12 cellular contexts compared by ENCODE assay signal in genomic region chrX:77742788-77743476, GRCh38. TPM values are rescaled to one million over a fixed set of nuclear protein-coding genes. Genes with fewer than 3 reads are reported as not detected.
DNase-seq lines count a peak whose midpoint lies in the region; ATAC-seq and TF ChIP-seq lines count a peak whose summit lies in the region.
"Had no signal": no experiment of that assay in that cellular context is flagged by ENCODE, and none has a peak within 500 bp of the region (broad histone marks: within the 10 kb centered on the region; RNA-seq: fewer than 3 reads in every experiment).

No MANE protein-coding gene starts in this region.

- no peak overlapping the region for H3K14ac ChIP-seq in trophoblast cell (ENCODE audit: low read length)

- peaks cover 0 to 2% (median 0%) of the 10 kb centered on the region in 3 donors for H3K27me3 Mint-ChIP-seq in CD14-positive monocyte (ENCODE audit: low read depth in 3 of 3)
- H3K27me3 Mint-ChIP-seq: activated CD8-positive, alpha-beta T cell treated with anti-CD3 and anti-CD28 coated beads for 36 hours; activated naive CD8-positive, alpha-beta T cell treated with anti-CD3 and anti-CD28 coated beads, Interleukin-2, amount 10 ng/mL, durations not matched to agents 7 days and 5 days had no signal

- H3K18ac ChIP-seq in trophoblast cell (ENCODE audit: low read length): no peak overlapping the region

- peaks cover 0 to 2% (median 0%) of the 10 kb centered on the region in 7 donors for H3K9me3 Mint-ChIP-seq in CD14-positive monocyte
- H3K9me3 Mint-ChIP-seq: activated CD8-positive, alpha-beta T cell treated with anti-CD3 and anti-CD28 coated beads for 36 hours; activated naive CD8-positive, alpha-beta T cell treated with anti-CD3 and anti-CD28 coated beads, Interleukin-2, amount 10 ng/mL, durations not matched to agents 7 days and 5 days had no signal

- no peak for TF ChIP-seq EP300 in gastroesophageal sphincter (IDR thresholded peaks at IDR 0.05)

- no peaks in the 10 kb centered on the region for H3K79me2 ChIP-seq in trophoblast cell (ENCODE audit: control insufficient read depth, insufficient read depth, low read length, poor library complexity)

- no peak for TF ChIP-seq CTCF in CD14-positive monocyte (IDR thresholded peaks at IDR 0.05)
- no peak for TF ChIP-seq CTCF in gastroesophageal sphincter (IDR thresholded peaks at IDR 0.05)

- no peak overlapping the region for H4K12ac ChIP-seq in trophoblast cell (ENCODE audit: low read depth, low read length)

- WGBS in gastroesophageal sphincter (ENCODE audit: low coverage in 1 of 2), 2 donors: 0 to 20% methylated on average over 1 of the region's 7 CpGs
- no CpG with 5 or more reads among the region's 7 CpGs for WGBS in trophoblast cell (ENCODE audit: extremely low coverage, insufficient coverage, insufficient read length)

- peaks cover 12% of the 10 kb centered on the region; the same call in 1 of the 2 replicates for H3K4me1 ChIP-seq in SJCRH30
- peaks cover 0 to 38% (median 0%) of the 10 kb centered on the region in 3 donors for H3K4me1 ChIP-seq in gastroesophageal sphincter
- peaks cover 0 to 12% of the 10 kb centered on the region in 2 experiments for H3K4me1 ChIP-seq in trophoblast cell (ENCODE audit: control insufficient read depth in 1 of 2, insufficient read depth in 2 of 2, low read length in 2 of 2)

- H3K27ac ChIP-seq in SJCRH30 (peak overlapping the region; percentile 51), gastroesophageal sphincter (peak overlapping the region in 3 of 4 donors; percentile 20 to 48 (median 29)), trophoblast cell (ENCODE audit: low read depth, low read length) (no peak overlapping the region)
- H3K27ac ChIP-seq: vagina had no signal

- no peak overlapping the region for H3K9ac ChIP-seq in trophoblast cell (ENCODE audit: low read length)

- intact Hi-C loops in CD14-positive monocyte (cut with micrococcal nuclease): no loop called here

- DNase-seq in CD14-positive monocyte (ENCODE audit: low spot score) (no peak), SJCRH30 (peak; percentile 37 to 64), trophoblast cell (no peak), NCI-H774 (lab: John Stamatoyannopoulos, UW) (no peak)
- DNase-seq in activated CD4-positive, alpha-beta T cell treated with anti-CD3 and anti-CD28 coated beads, Interleukin-2, amount 50 U/mL, for 1 hour: no peak
- DNase-seq in stimulated activated naive CD4-positive, alpha-beta T cell (lab: John Stamatoyannopoulos, UW): no peak
- DNase-seq: activated CD8-positive, alpha-beta T cell treated with anti-CD3 and anti-CD28 coated beads for 36 hours; activated naive CD8-positive, alpha-beta T cell treated with anti-CD3 and anti-CD28 coated beads, Interleukin-2, amount 10 ng/mL, durations not matched to agents 7 days and 5 days; NCI-H1417 had no signal

- ATAC-seq in gastroesophageal sphincter (peak; percentile 34), HG02885 (IDR thresholded peaks at IDR 0.05; ENCODE audit: poor library complexity, unreplicated experiment) (no peak)
- ATAC-seq: activated CD8-positive, alpha-beta T cell treated with anti-CD3 and anti-CD28 coated beads for 36 hours had no signal

- no peak overlapping the region for H3K4me3 Mint-ChIP-seq in CD14-positive monocyte
- H3K4me3 Mint-ChIP-seq: activated CD8-positive, alpha-beta T cell treated with anti-CD3 and anti-CD28 coated beads for 36 hours; activated naive CD8-positive, alpha-beta T cell treated with anti-CD3 and anti-CD28 coated beads, Interleukin-2, amount 10 ng/mL, durations not matched to agents 7 days and 5 days had no signal

- H3K4me3 ChIP-seq in SJCRH30 (no peak overlapping the region), gastroesophageal sphincter (no peak overlapping the region), trophoblast cell (ENCODE audit: low read depth, low read length) (no peak overlapping the region)
- H3K4me3 ChIP-seq: vagina had no signal

- no peaks in the 10 kb centered on the region for H3K36me3 ChIP-seq in SJCRH30
- no peaks in the 10 kb centered on the region for H3K36me3 ChIP-seq in gastroesophageal sphincter
- no peaks in the 10 kb centered on the region for H3K36me3 ChIP-seq in trophoblast cell (ENCODE audit: control insufficient read depth in 1 of 2, insufficient read depth in 2 of 2, low read length in 2 of 2)
- H3K36me3 ChIP-seq: vagina had no signal

- no peak overlapping the region for H2BK12ac ChIP-seq in trophoblast cell (ENCODE audit: low read length)

- H2BK120ac ChIP-seq in trophoblast cell (ENCODE audit: insufficient read depth, low read length, poor library complexity): no peak overlapping the region

- no peak overlapping the region for H2BK5ac ChIP-seq in trophoblast cell (ENCODE audit: low read depth, low read length, poor library complexity)

- no peak overlapping the region for H3K4me2 ChIP-seq in trophoblast cell (ENCODE audit: low read length)

- peak overlapping the region; percentile 42 for H3K4ac ChIP-seq in trophoblast cell (ENCODE audit: low read depth, low read length)

- H3K9me3 ChIP-seq in SJCRH30 (replicated peaks): no peaks in the 10 kb centered on the region
- no peaks in the 10 kb centered on the region for H3K9me3 ChIP-seq in gastroesophageal sphincter
- no peaks in the 10 kb centered on the region for H3K9me3 ChIP-seq in trophoblast cell (ENCODE audit: insufficient read depth, low read depth, low read length)
- H3K9me3 ChIP-seq: vagina had no signal

- H3K27me3 ChIP-seq in SJCRH30 (no peaks in the 10 kb centered on the region), gastroesophageal sphincter (no peaks in the 10 kb centered on the region), trophoblast cell (ENCODE audit: insufficient read depth, low read length) (no peaks in the 10 kb centered on the region)
- H3K27me3 ChIP-seq: vagina had no signal

- no peak overlapping the region for H4K91ac ChIP-seq in trophoblast cell (ENCODE audit: low read depth, low read length)

- H3K23ac ChIP-seq in trophoblast cell (ENCODE audit: low read length): no peak overlapping the region

- H3K79me1 ChIP-seq in trophoblast cell (ENCODE audit: low read length): no peaks in the 10 kb centered on the region

- no peak overlapping the region for H2AK5ac ChIP-seq in trophoblast cell (ENCODE audit: low read length)

- H4K8ac ChIP-seq in trophoblast cell (ENCODE audit: low read depth, low read length): no peak overlapping the region

- peak overlapping the region in 4 of 7 donors; percentile 0 to 75 (median 60) for H3K27ac Mint-ChIP-seq in CD14-positive monocyte

- TF ChIP-seq POLR2A in gastroesophageal sphincter (IDR thresholded peaks at IDR 0.05): no peak

- H3K4me1 Mint-ChIP-seq in CD14-positive monocyte: peaks cover 37% of the 10 kb centered on the region

- H3K36me3 Mint-ChIP-seq in CD14-positive monocyte: no peaks in the 10 kb centered on the region

- no peak overlapping the region for H2AFZ ChIP-seq in trophoblast cell (ENCODE audit: insufficient read depth, low read length, poor library complexity)

RNA-seq across cellular contexts. Expression of gene ATRX, which starts 43.1 kb away (rescaled TPM):
- polyA plus RNA-seq in CD14-positive monocyte: 10 to 100 TPM in 1 of 2 donors, 1 to 10 TPM in 1; 8.6 to 17.3 TPM
- 62.7 and 81.2 TPM in 2 replicates for total RNA-seq in SJCRH30 (2014; rRNA removed; shearing (Covaris generic))
- total RNA-seq in gastroesophageal sphincter: 100 to 1,000 TPM in 3 of 4 donors, 10 to 100 TPM in 1; 93.4 to 140 (median 117) TPM
- polyA plus RNA-seq in trophoblast cell (2013): 38.0 and 41.9 TPM in 2 replicates

Comparison
In these comparisons a context has a peak if more than half of its experiments do, and no peak if none do; other contexts are left out.
1. DNase-seq: peak in SJCRH30 (2 of 2); none in CD14-positive monocyte (single experiment), trophoblast cell (0 of 2), NCI-H774 (single experiment), activated CD4-positive, alpha-beta T cell treated with anti-CD3 and anti-CD28 coated beads, Interleukin-2, amount 50 U/mL, for 1 hour (single experiment) and stimulated activated naive CD4-positive, alpha-beta T cell (0 of 6).